Comparison of ENCODE assay signal across 8 cellular contexts in the genomic region with DNA sequence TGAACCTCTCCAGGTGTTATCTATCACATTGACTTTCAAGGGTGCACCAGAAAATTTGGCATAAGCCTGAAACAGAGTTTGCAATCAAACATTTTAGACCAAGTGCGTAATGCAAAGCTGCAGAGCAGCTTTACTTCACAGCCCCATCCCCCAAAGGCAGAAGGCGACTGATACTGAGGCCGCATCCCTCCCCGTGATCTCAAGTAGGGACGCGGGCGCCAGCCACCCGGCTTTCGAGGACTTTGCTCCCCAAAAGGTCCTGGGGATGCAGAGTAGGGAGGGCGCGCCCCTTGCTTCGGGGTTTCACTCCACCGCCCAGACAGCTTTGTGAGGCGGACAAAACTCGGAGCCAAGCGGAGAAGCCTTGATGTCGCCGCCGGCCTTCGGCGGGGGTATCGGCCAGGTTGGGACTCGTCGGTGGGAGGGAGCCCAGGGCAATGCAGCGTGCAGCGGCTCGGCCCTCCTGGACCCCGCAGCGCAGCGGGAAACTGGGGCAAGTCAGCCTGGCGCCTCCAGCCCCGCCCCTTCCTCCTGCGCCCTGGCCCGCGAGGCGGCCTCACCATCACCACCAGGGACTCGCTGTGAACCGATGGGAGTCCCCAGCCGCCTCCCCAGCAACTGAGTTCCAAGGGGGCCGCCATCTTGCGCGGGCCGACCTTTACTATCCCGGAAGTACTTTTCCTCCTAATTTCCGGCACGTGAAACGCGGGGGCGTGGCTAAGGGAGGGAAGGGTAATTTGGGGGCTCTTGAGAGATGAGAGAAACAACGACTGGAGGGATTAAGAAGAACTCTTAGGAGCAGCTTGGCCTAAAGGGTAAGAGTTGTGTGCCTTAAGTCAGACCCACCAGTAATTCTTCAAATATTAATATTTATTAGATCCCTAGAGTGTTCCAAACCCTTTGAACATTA. TPM values are rescaled to one million over a fixed set of nuclear protein-coding genes. Genes with fewer than 3 reads are reported as not detected.
DNase-seq lines count a peak whose midpoint lies in the region; ATAC-seq lines count a peak whose summit lies in the region.

Gene MTX3, minus strand, starts transcription at position 665 of the 910 bp plus-strand sequence. Its CDS starts 24 bp downstream, at position 641.

- peak; percentile 87 for ATAC-seq in GM19452 (IDR thresholded peaks at IDR 0.05; ENCODE audit: unreplicated experiment)
- peak; percentile 80 for ATAC-seq in activated CD8-positive, alpha-beta memory T cell treated with anti-CD3 and anti-CD28 coated beads, Interleukin-2, amount 10 ng/mL, durations not matched to agents 7 days and 5 days

- no peaks in the 10 kb centered on the region for H3K27me3 ChIP-seq in endocrine pancreas (ENCODE audit: control insufficient read depth, insufficient read depth, low read length)
- H3K27me3 ChIP-seq in mesendoderm (ENCODE audit: insufficient read depth, low read length, poor library complexity) = no peaks in the 10 kb centered on the region

- H3K56ac ChIP-seq in mesendoderm (ENCODE audit: low read length) = peak within 1 kb of the TSS; percentile 94

- peaks cover 6% of the 10 kb centered on the region for H3K79me1 ChIP-seq in mesendoderm (ENCODE audit: low read length)

- H3K4me3 ChIP-seq in endocrine pancreas (ENCODE audit: control insufficient read depth, insufficient read depth, low read length) (peak within 1 kb of the TSS; percentile 79), mesendoderm (ENCODE audit: low read length) (peak within 1 kb of the TSS; percentile 66)

- peak within 1 kb of the TSS; percentile 82 for H3K4me2 ChIP-seq in mesendoderm (ENCODE audit: low read length)

- DNase-seq in CD1c-positive myeloid dendritic cell (ENCODE audit: extremely low spot score) (peak; percentile 81), HK-2 (ENCODE audit: unreplicated experiment) (peak; percentile 73), NOMO-1 treated with DMSO at 0.1 percent for 48 hours (lab: John Stamatoyannopoulos, UW; ENCODE audit: unreplicated experiment) (peak; percentile 77), mesendoderm (peak; percentile 94)
- peak; percentile 96 for DNase-seq in activated CD8-positive, alpha-beta memory T cell treated with anti-CD3 and anti-CD28 coated beads, Interleukin-2, amount 10 ng/mL, durations not matched to agents 7 days and 5 days
- peak; percentile 73 for DNase-seq in stimulated activated CD8-positive, alpha-beta memory T cell treated with anti-CD3 and anti-CD28 coated beads, Interleukin-12 subunit alpha, Interleukin-12 subunit beta, amount 100 ng/mL, for 4 hours (ENCODE audit: low read depth)

- no peaks in the 10 kb centered on the region for H3K9me3 Mint-ChIP-seq in activated CD8-positive, alpha-beta memory T cell treated with anti-CD3 and anti-CD28 coated beads, Interleukin-2, amount 10 ng/mL, durations not matched to agents 7 days and 5 days (ENCODE audit: low read depth)

- H4K8ac ChIP-seq in mesendoderm (ENCODE audit: low read depth, low read length) = peak within 1 kb of the TSS; percentile 91

- peak within 1 kb of the TSS; percentile 93 for H4K5ac ChIP-seq in mesendoderm (ENCODE audit: low read length)

- H3K27ac Mint-ChIP-seq in activated CD8-positive, alpha-beta memory T cell treated with anti-CD3 and anti-CD28 coated beads, Interleukin-2, amount 10 ng/mL, durations not matched to agents 7 days and 5 days = peak within 1 kb of the TSS; percentile 98

- peaks cover 53% of the 10 kb centered on the region for H3K4me1 Mint-ChIP-seq in activated CD8-positive, alpha-beta memory T cell treated with anti-CD3 and anti-CD28 coated beads, Interleukin-2, amount 10 ng/mL, durations not matched to agents 7 days and 5 days

- H3K9me3 ChIP-seq in endocrine pancreas (ENCODE audit: control insufficient read depth, low read length) = no peaks in the 10 kb centered on the region

- H3K27ac ChIP-seq in mesendoderm (ENCODE audit: low read depth, low read length) = peak within 1 kb of the TSS; percentile 80

- H3K36me3 Mint-ChIP-seq in activated CD8-positive, alpha-beta memory T cell treated with anti-CD3 and anti-CD28 coated beads, Interleukin-2, amount 10 ng/mL, durations not matched to agents 7 days and 5 days = peaks cover 42% of the 10 kb centered on the region

- peak within 1 kb of the TSS; percentile 77 for H3K4ac ChIP-seq in mesendoderm (ENCODE audit: low read depth, low read length)

- H3K4me1 ChIP-seq in endocrine pancreas (ENCODE audit: control insufficient read depth, insufficient read depth, low read length) = no peaks in the 10 kb centered on the region
- H3K4me1 ChIP-seq in mesendoderm (ENCODE audit: control insufficient read depth, low read depth, low read length) = peaks cover 5% of the 10 kb centered on the region

- H3K4me3 Mint-ChIP-seq in activated CD8-positive, alpha-beta memory T cell treated with anti-CD3 and anti-CD28 coated beads, Interleukin-2, amount 10 ng/mL, durations not matched to agents 7 days and 5 days = peak within 1 kb of the TSS; percentile 96

- no peak within 1 kb of the TSS for H3K9ac ChIP-seq in endocrine pancreas (ENCODE audit: control insufficient read depth, insufficient read depth, low read length)
- H3K9ac ChIP-seq in mesendoderm (ENCODE audit: low read length) = peak within 1 kb of the TSS; percentile 77

- H2BK5ac ChIP-seq in mesendoderm (ENCODE audit: low read length) = no peak within 1 kb of the TSS

- WGBS in mesendoderm (ENCODE audit: extremely low coverage, insufficient coverage, low lambda C conversion rate) = no CpG with 5 or more reads among the region's 50 CpGs

- peaks cover 2% of the 10 kb centered on the region for H3K79me2 ChIP-seq in mesendoderm (ENCODE audit: control insufficient read depth, insufficient read depth, low read length)

- peak within 1 kb of the TSS; percentile 81 for H2AK5ac ChIP-seq in mesendoderm (ENCODE audit: low read length)

- CTCF ChIA-PET in activated CD8-positive, alpha-beta memory T cell treated with anti-CD3 and anti-CD28 coated beads, Interleukin-2, amount 10 ng/mL, durations not matched to agents 7 days and 5 days (lab: Charles Lee) = interaction anchor here (0.6 to 3.3 kb wide), 10 partner anchors 10 to 309 kb away, joined by 3 to 15 read pairs (median 4); no protein-coding TSS in a partner anchor

- H3K18ac ChIP-seq in mesendoderm (ENCODE audit: low read length) = peak within 1 kb of the TSS; percentile 3

- no peak within 1 kb of the TSS for H2BK15ac ChIP-seq in mesendoderm (replicated peaks; ENCODE audit: low read depth)

- H3K36me3 ChIP-seq in endocrine pancreas (ENCODE audit: control insufficient read depth, insufficient read depth, low read length) (no peaks in the 10 kb centered on the region), mesendoderm (ENCODE audit: control insufficient read depth, insufficient read depth, low read length) (no peaks in the 10 kb centered on the region)

- no peak within 1 kb of the TSS for H3K23ac ChIP-seq in mesendoderm (ENCODE audit: low read length)

- H3K27me3 Mint-ChIP-seq in activated CD8-positive, alpha-beta memory T cell treated with anti-CD3 and anti-CD28 coated beads, Interleukin-2, amount 10 ng/mL, durations not matched to agents 7 days and 5 days = no peaks in the 10 kb centered on the region

- no peak within 1 kb of the TSS for H2BK120ac ChIP-seq in mesendoderm (ENCODE audit: low read depth, low read length)

RNA-seq across cellular contexts. Expression of gene MTX3, which starts in this region (rescaled TPM):
- 10 to 100 TPM; 31.4 to 39.8 TPM for total RNA-seq in activated CD8-positive, alpha-beta memory T cell treated with anti-CD3 and anti-CD28 coated beads, Interleukin-2, amount 10 ng/mL, durations not matched to agents 7 days and 5 days
- 12.9 TPM for polyA plus RNA-seq in mesendoderm (2013, experiment 1 of 2)
- 12.9 TPM for polyA plus RNA-seq in mesendoderm (2013, experiment 2 of 2)

Comparison
In these comparisons a context has a peak if more than half of its experiments do, and no peak if none do; other contexts are left out.
1. Peak in every context shown above with its lines: DNase-seq, ATAC-seq, H3K4me3 ChIP-seq and H3K27ac ChIP-seq.